In the genomic region with DNA sequence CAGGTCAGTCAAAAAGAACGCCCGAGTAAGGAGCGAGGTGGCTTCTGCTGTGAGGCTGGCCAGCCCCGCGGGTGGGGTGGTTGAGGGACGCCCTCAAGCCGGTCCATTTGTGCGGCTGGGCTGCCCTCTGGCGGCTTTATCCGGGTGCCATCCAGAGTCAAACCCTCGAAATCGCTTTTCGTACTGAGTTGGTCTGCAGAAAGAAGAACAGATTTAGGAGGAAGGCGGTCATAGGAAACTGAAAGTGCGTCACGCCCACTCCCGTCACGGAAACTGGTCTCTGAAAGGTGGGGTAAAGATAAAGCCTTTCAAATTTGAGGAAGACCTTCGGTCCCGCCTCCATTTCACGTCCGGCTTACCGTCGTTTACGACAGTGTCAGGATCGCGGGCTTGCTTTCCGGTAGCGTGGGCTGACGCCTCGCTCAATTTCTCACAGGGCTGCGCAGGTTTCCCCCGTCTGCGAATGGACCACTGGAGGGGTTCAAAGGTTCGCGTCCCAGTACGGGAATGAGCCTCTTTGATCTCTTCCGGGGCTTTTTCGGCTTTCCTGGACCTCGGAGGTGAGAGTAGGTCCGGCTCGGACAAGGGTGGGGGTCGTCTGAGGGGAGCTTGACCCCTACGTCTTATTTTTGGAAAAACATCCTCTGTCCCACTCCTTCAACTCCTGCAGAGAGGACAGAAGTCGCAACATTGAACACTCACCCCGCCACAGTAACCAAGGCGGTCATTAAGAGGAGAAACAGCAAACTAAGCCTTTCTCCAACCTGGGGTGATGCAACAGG, we compare ENCODE assay signal across 1 cellular context.
A peak's percentile ranks its signal among the peaks of the same experiment; 100 is the strongest.
TF ChIP-seq lines count a peak whose summit lies in the region.

A gene (plus strand): TSS at position 413 of the 782 bp plus-strand sequence. CDS start 95 bp downstream, at position 508.

TF ChIP-seq in H1, 55 proteins besides CTCF, POLR2A, EP300 and RAD21:
- peak; percentile 99 for TF ChIP-seq KDM5A (IDR thresholded peaks at IDR 0.05; ENCODE audit: low read length)
- TF ChIP-seq CREB1 (IDR thresholded peaks at IDR 0.05), result peak; percentile 79
- peak in 1 of 2 experiments; percentile 51; a peak in 1 of 4 replicates for TF ChIP-seq HDAC2 (IDR thresholded peaks at IDR 0.05; ENCODE audit: borderline replicate concordance in 1 of 2, low read depth in 2 of 2, low read length in 2 of 2)
- 0 out of 2 replicates have a peak, but pooled peaks have one; percentile 14 for TF ChIP-seq SRF (IDR thresholded peaks at IDR 0.05; ENCODE audit: low read depth, low read length)
- peak; percentile 28 to 66; a peak in 2 of 4 replicates for TF ChIP-seq SIN3A (conservative IDR thresholded peaks at IDR 0.05 in 1 of 2, IDR thresholded peaks at IDR 0.05 in 1 of 2; ENCODE audit: low read depth in 1 of 2, low read length in 2 of 2)
- no peak for TF ChIP-seq TCF12 (IDR thresholded peaks at IDR 0.05; ENCODE audit: low read depth, low read length)
- TF ChIP-seq, protein P1, sequence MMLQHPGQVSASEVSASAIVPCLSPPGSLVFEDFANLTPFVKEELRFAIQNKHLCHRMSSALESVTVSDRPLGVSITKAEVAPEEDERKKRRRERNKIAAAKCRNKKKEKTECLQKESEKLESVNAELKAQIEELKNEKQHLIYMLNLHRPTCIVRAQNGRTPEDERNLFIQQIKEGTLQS (IDR thresholded peaks at IDR 0.05; ENCODE audit: insufficient read depth, low read depth, low read length), result peak; percentile 70
- TF ChIP-seq NRF1 (IDR thresholded peaks at IDR 0.05; ENCODE audit: low read depth, low read length), result peak; percentile 34; the same call in 1 of the 2 replicates
- peak; percentile 23 for TF ChIP-seq KDM4A (IDR thresholded peaks at IDR 0.05; ENCODE audit: low read depth, low read length, severe bottlenecking)
- peak; percentile 64 for TF ChIP-seq PHF8 (conservative IDR thresholded peaks at IDR 0.05; ENCODE audit: low read depth, low read length)
- peak; percentile 87 for TF ChIP-seq ASH2L (IDR thresholded peaks at IDR 0.05; ENCODE audit: low read length)
- no peak for TF ChIP-seq YY1 (IDR thresholded peaks at IDR 0.05; ENCODE audit: low read depth, low read length)
- peak; percentile 85; the same call in 1 of the 2 replicates for TF ChIP-seq CEBPB (IDR thresholded peaks at IDR 0.05; ENCODE audit: low read depth, low read length)
- peak; percentile 70 for TF ChIP-seq BACH1 (IDR thresholded peaks at IDR 0.05; ENCODE audit: low read length)
- TF ChIP-seq EGR1 (IDR thresholded peaks at IDR 0.05; ENCODE audit: borderline replicate concordance, low read depth, low read length), result peak; percentile 62; the same call in 1 of the 2 replicates
- peak; percentile 47 for TF ChIP-seq TAF7 (optimal IDR thresholded peaks at IDR 0.05; ENCODE audit: borderline replicate concordance, low read depth, low read length)
- no peak; the same call in 1 of the 2 replicates for TF ChIP-seq TBP (IDR thresholded peaks at IDR 0.05; ENCODE audit: low read depth, low read length)
- no peak for TF ChIP-seq SUZ12 (IDR thresholded peaks at IDR 0.05; ENCODE audit: low read length)
- TF ChIP-seq TAF1 (IDR thresholded peaks at IDR 0.05; ENCODE audit: low read depth, low read length), result peak; percentile 72
- TF ChIP-seq CBX5 (IDR thresholded peaks at IDR 0.05; ENCODE audit: low read depth, low read length), result no peak
- TF ChIP-seq RXRA (IDR thresholded peaks at IDR 0.05; ENCODE audit: insufficient read depth, low read depth, low read length), result no peak
- TF ChIP-seq, protein P2, sequence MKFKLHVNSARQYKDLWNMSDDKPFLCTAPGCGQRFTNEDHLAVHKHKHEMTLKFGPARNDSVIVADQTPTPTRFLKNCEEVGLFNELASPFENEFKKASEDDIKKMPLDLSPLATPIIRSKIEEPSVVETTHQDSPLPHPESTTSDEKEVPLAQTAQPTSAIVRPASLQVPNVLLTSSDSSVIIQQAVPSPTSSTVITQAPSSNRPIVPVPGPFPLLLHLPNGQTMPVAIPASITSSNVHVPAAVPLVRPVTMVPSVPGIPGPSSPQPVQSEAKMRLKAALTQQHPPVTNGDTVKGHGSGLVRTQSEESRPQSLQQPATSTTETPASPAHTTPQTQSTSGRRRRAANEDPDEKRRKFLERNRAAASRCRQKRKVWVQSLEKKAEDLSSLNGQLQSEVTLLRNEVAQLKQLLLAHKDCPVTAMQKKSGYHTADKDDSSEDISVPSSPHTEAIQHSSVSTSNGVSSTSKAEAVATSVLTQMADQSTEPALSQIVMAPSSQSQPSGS (IDR thresholded peaks at IDR 0.05; ENCODE audit: low read length), result peak; percentile 77
